15 cellular contexts compared by ENCODE assay signal in the genomic region with DNA sequence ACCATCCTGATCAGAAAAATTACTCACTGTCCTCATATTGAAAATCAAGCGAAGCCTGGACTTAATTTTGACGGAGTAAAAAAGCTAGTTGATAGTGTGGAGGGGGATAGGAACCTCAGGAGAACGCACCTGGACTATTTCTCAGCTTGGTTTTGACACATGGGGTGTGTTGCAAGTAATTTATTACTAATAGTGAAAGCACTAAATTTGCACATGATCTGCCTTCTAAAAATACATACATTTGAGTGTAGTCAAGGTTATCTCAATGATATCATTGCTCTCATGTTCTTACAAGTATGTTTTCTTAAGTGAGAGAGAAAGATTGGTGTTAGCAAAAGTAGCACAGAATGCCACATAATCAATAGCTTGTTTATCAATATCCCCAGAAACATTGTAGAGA. TPM values are rescaled to one million over a fixed set of nuclear protein-coding genes. Genes with fewer than 3 reads are reported as not detected.
DNase-seq lines count a peak whose midpoint lies in the region; ATAC-seq and TF ChIP-seq lines count a peak whose summit lies in the region.
"Had no signal": no experiment of that assay in that cellular context is flagged by ENCODE, and none has a peak within 500 bp of the region (broad histone marks: within the 10 kb centered on the region; RNA-seq: fewer than 3 reads in every experiment).

No MANE protein-coding gene starts in this region.

- H3K4me1 Mint-ChIP-seq in naive thymus-derived CD8-positive, alpha-beta T cell, result no peaks in the 10 kb centered on the region

- no peak overlapping the region for H3K27ac Mint-ChIP-seq in naive thymus-derived CD8-positive, alpha-beta T cell

- ATAC-seq in GM19397 (IDR thresholded peaks at IDR 0.05; ENCODE audit: unreplicated experiment), result peak; percentile 63
- peak; percentile 90 for ATAC-seq in HG02759 (IDR thresholded peaks at IDR 0.05; ENCODE audit: unreplicated experiment)
- ATAC-seq in HG03439 (IDR thresholded peaks at IDR 0.05; ENCODE audit: unreplicated experiment), result peak; percentile 80
- ATAC-seq in left lobe of liver, result no peak
- ATAC-seq in naive thymus-derived CD8-positive, alpha-beta T cell, result no peak

- H3K4me3 Mint-ChIP-seq in naive thymus-derived CD8-positive, alpha-beta T cell, result no peak overlapping the region

- no peaks in the 10 kb centered on the region for H3K36me3 Mint-ChIP-seq in naive thymus-derived CD8-positive, alpha-beta T cell

- peaks cover 9 to 16% (median 13%) of the 10 kb centered on the region in 5 donors for H3K27me3 Mint-ChIP-seq in naive thymus-derived CD8-positive, alpha-beta T cell

- in situ Hi-C loops in GM13976 (cut with MboI; ENCODE audit: low sequenced_read_pairs, unreplicated experiment), result no loop called here

- POLR2A ChIA-PET in naive thymus-derived CD8-positive, alpha-beta T cell (lab: Charles Lee), result no interaction called here

- peaks cover 0 to 11% (median 0%) of the 10 kb centered on the region in 9 donors for H3K9me3 Mint-ChIP-seq in naive thymus-derived CD8-positive, alpha-beta T cell

- TF ChIP-seq CTCF in GM13976 (IDR thresholded peaks at IDR 0.05; ENCODE audit: borderline replicate concordance, control extremely low read depth, extremely low read depth, insufficient read depth, missing control alignments), result no peak

- DNase-seq in GM13976 (ENCODE audit: low spot score) (peak; percentile 38), RKO (ENCODE audit: low spot score) (no peak), left lobe of liver (ENCODE audit: low spot score) (no peak), islet precursor cell (no peak)
- DNase-seq in naive thymus-derived CD8-positive, alpha-beta T cell, result no peak
- DNase-seq: activated CD4-positive, alpha-beta T cell treated with anti-CD3 and anti-CD28 coated beads for 1 hour; DMS153; midbrain; NCI-H1092; NCI-H526; SK-N-SH had no signal

RNA-seq across cellular contexts. Expression of gene LRIT3, which starts 29.5 kb away (rescaled TPM):
- 0.08 TPM for total RNA-seq in left lobe of liver
- total RNA-seq in naive thymus-derived CD8-positive, alpha-beta T cell, result under 1 TPM; 0.18 to 0.33 TPM
- not detected for polyA plus RNA-seq in naive thymus-derived CD8-positive, alpha-beta T cell
- polyA plus RNA-seq: AG04450, SK-N-SH had no signal

RNA-seq across cellular contexts. Expression of gene EGF, which starts 35.3 kb away (rescaled TPM):
- 0.15 TPM for total RNA-seq in left lobe of liver
- total RNA-seq in naive thymus-derived CD8-positive, alpha-beta T cell, result not detected
- not detected for polyA plus RNA-seq in naive thymus-derived CD8-positive, alpha-beta T cell

RNA-seq across cellular contexts. Expression of gene RRH, which starts 49.6 kb away (rescaled TPM):
- total RNA-seq in left lobe of liver, result not detected
- total RNA-seq in naive thymus-derived CD8-positive, alpha-beta T cell, result under 1 TPM in 1 of 2 experiments, not detected in 1; 0.42 TPM
- not detected for polyA plus RNA-seq in naive thymus-derived CD8-positive, alpha-beta T cell

Comparison
In these comparisons a context has a peak if more than half of its experiments do, and no peak if none do; other contexts are left out.
1. ATAC-seq: peak in GM19397 (single experiment), HG02759 (single experiment) and HG03439 (single experiment); none in left lobe of liver (single experiment) and naive thymus-derived CD8-positive, alpha-beta T cell (0 of 2).